ENCODE assay signal across 27 cellular contexts in genomic region chr4:147299205-147299604, GRCh38.
DNase-seq lines count a peak whose midpoint lies in the region; ATAC-seq and TF ChIP-seq lines count a peak whose summit lies in the region.
"Had no signal": no experiment of that assay in that cellular context is flagged by ENCODE, and none has a peak within 500 bp of the region (broad histone marks: within the 10 kb centered on the region; RNA-seq: fewer than 3 reads in every experiment).

No MANE protein-coding gene starts in this region.

- CTCF ChIA-PET in Calu3 (lab: Charles Lee): no interaction called here

- no peaks in the 10 kb centered on the region for H4K20me1 ChIP-seq in OCI-LY3 (ENCODE audit: insufficient read depth, low read length)

- H2AFZ ChIP-seq in OCI-LY3 (ENCODE audit: low read depth, low read length): no peak overlapping the region

- peak overlapping the region; percentile 80 for H3K27ac ChIP-seq in OCI-LY3 (ENCODE audit: low read length)
- H3K27ac ChIP-seq: ascending aorta, C4-2B, dorsolateral prefrontal cortex, skin epidermis had no signal

- H3K79me2 ChIP-seq in OCI-LY3 (ENCODE audit: low read length): no peaks in the 10 kb centered on the region

- H3K4me1 Mint-ChIP-seq in Calu3 (ENCODE audit: low read depth, unreplicated experiment): peaks cover 7% of the 10 kb centered on the region
- H3K4me1 Mint-ChIP-seq: activated CD4-positive, alpha-beta memory T cell treated with anti-CD3 and anti-CD28 coated beads, Interleukin-2, amount 10 ng/mL, durations not matched to agents 7 days and 5 days; central memory CD8-positive, alpha-beta T cell; H9; IgD-negative memory B cell; naive thymus-derived CD4-positive, alpha-beta T cell had no signal

- H3K36me3 ChIP-seq in OCI-LY3 (replicated peaks; ENCODE audit: low read depth, low read length): no peaks in the 10 kb centered on the region
- H3K36me3 ChIP-seq: ascending aorta had no signal

- intact Hi-C loops in Calu3 (cut with micrococcal nuclease; ENCODE audit: unreplicated experiment): loop anchor here (10.0 kb wide), 1 partner anchor 296 kb away; no protein-coding TSS in a partner anchor

- H3K9me3 Mint-ChIP-seq in Calu3 (ENCODE audit: low read depth, unreplicated experiment): peaks cover 11% of the 10 kb centered on the region
- H3K9me3 Mint-ChIP-seq: activated CD4-positive, alpha-beta memory T cell treated with anti-CD3 and anti-CD28 coated beads, Interleukin-2, amount 10 ng/mL, durations not matched to agents 7 days and 5 days; central memory CD8-positive, alpha-beta T cell had no signal

- no peaks in the 10 kb centered on the region for H3K36me3 Mint-ChIP-seq in Calu3 (ENCODE audit: insufficient read depth, unreplicated experiment)
- H3K36me3 Mint-ChIP-seq: activated naive CD8-positive, alpha-beta T cell; IgD-negative memory B cell; naive thymus-derived CD4-positive, alpha-beta T cell had no signal

- ATAC-seq in GM21786 (IDR thresholded peaks at IDR 0.05; ENCODE audit: unreplicated experiment): peak; percentile 85
- ATAC-seq: left colon; naive thymus-derived CD4-positive, alpha-beta T cell had no signal

- peak overlapping the region; percentile 68 for H3K4me2 ChIP-seq in OCI-LY3 (ENCODE audit: low read length)

- peaks cover 26% of the 10 kb centered on the region for H3K4me1 ChIP-seq in OCI-LY3 (ENCODE audit: low read length)
- H3K4me1 ChIP-seq: ascending aorta had no signal

- no peaks in the 10 kb centered on the region for H3K27me3 ChIP-seq in OCI-LY3 (ENCODE audit: low read depth, low read length)
- H3K27me3 ChIP-seq: ascending aorta, dorsolateral prefrontal cortex had no signal

- H3K4me3 Mint-ChIP-seq in Calu3 (ENCODE audit: low read depth, unreplicated experiment): no peak overlapping the region
- H3K4me3 Mint-ChIP-seq: activated CD4-positive, alpha-beta memory T cell treated with anti-CD3 and anti-CD28 coated beads, Interleukin-2, amount 10 ng/mL, durations not matched to agents 7 days and 5 days; activated naive CD8-positive, alpha-beta T cell; central memory CD8-positive, alpha-beta T cell; H9; IgD-negative memory B cell; naive thymus-derived CD4-positive, alpha-beta T cell had no signal

- no TSS peak for BruUV-seq in Calu3 (replicated peaks; lab: Mats Ljungman, UMichigan)

- no peaks in the 10 kb centered on the region for H3K9me3 ChIP-seq in OCI-LY3 (ENCODE audit: insufficient read depth, low read length)
- H3K9me3 ChIP-seq: ascending aorta had no signal

- no peaks in the 10 kb centered on the region for H3K27me3 Mint-ChIP-seq in Calu3 (ENCODE audit: unreplicated experiment)
- H3K27me3 Mint-ChIP-seq: activated CD4-positive, alpha-beta memory T cell treated with anti-CD3 and anti-CD28 coated beads, Interleukin-2, amount 10 ng/mL, durations not matched to agents 7 days and 5 days; activated naive CD8-positive, alpha-beta T cell; central memory CD8-positive, alpha-beta T cell; IgD-negative memory B cell; naive thymus-derived CD4-positive, alpha-beta T cell had no signal

- H3K4me3 ChIP-seq in OCI-LY3 (ENCODE audit: low read length): peak overlapping the region; percentile 55
- H3K4me3 ChIP-seq: ascending aorta, dorsolateral prefrontal cortex, skin epidermis had no signal

- peak; percentile 72 for DNase-seq in DMS53 treated with DMSO at 0.1 percent for 48 hours (lab: John Stamatoyannopoulos, UW; ENCODE audit: unreplicated experiment)
- peak; percentile 21 for DNase-seq in glomerular visceral epithelial cell (ENCODE audit: extremely low spot score)
- DNase-seq in NCI-H82 (lab: John Stamatoyannopoulos, UW): no peak
- DNase-seq in Calu3: no peak
- DNase-seq in C1 segment of cervical spinal cord (lab: John Stamatoyannopoulos, UW): no peak
- no peak for DNase-seq in effector CD4-positive, alpha-beta T cell
- DNase-seq: ACHN; activated CD4-positive, alpha-beta memory T cell treated with anti-CD3 and anti-CD28 coated beads, Interleukin-2, amount 10 ng/mL, durations not matched to agents 7 days and 5 days; activated CD4-positive, CD25-positive, alpha-beta regulatory T cell treated with anti-CD3 and anti-CD28 coated beads, Interleukin-2, amount 50 U/mL, for 72 hours; dorsolateral prefrontal cortex; H9; left colon; naive thymus-derived CD4-positive, alpha-beta T cell; NCI-H1105 treated with DMSO at 0.1 percent for 48 hours; NCI-H2081; NCI-H345; nucleus accumbens; OCI-M1; SIG-M5 had no signal

- H3K27ac Mint-ChIP-seq in Calu3 (ENCODE audit: unreplicated experiment): no peak overlapping the region
- H3K27ac Mint-ChIP-seq: activated CD4-positive, alpha-beta memory T cell treated with anti-CD3 and anti-CD28 coated beads, Interleukin-2, amount 10 ng/mL, durations not matched to agents 7 days and 5 days; activated naive CD8-positive, alpha-beta T cell; H9; IgD-negative memory B cell; naive thymus-derived CD4-positive, alpha-beta T cell had no signal

- peak overlapping the region; percentile 48; the same call in 1 of the 2 replicates for H3K9ac ChIP-seq in OCI-LY3 (ENCODE audit: low read length)

- TF ChIP-seq CTCF in OCI-LY3 (IDR thresholded peaks at IDR 0.05; ENCODE audit: low read depth, low read length): no peak
- TF ChIP-seq CTCF in Calu3 (IDR thresholded peaks at IDR 0.05; ENCODE audit: unreplicated experiment): no peak

Comparison
In these comparisons a context has a peak if more than half of its experiments do, and no peak if none do; other contexts are left out.
1. DNase-seq: peak in DMS53 treated with DMSO at 0.1 percent for 48 hours (single experiment) and glomerular visceral epithelial cell (single experiment); none in NCI-H82 (single experiment), Calu3 (single experiment), C1 segment of cervical spinal cord (0 of 14) and effector CD4-positive, alpha-beta T cell (single experiment).